Comparison of ENCODE assay signal across 9 cellular contexts in genomic region chr10:20855398-20856038, GRCh38. TPM values are rescaled to one million over a fixed set of nuclear protein-coding genes. Genes with fewer than 3 reads are reported as not detected.
DNase-seq lines count a peak whose midpoint lies in the region; ATAC-seq and TF ChIP-seq lines count a peak whose summit lies in the region.
"Had no signal": no experiment of that assay in that cellular context is flagged by ENCODE, and none has a peak within 500 bp of the region (broad histone marks: within the 10 kb centered on the region; RNA-seq: fewer than 3 reads in every experiment).

No MANE protein-coding gene starts in this region.

- no peak overlapping the region for H3K23ac ChIP-seq in H9 (ENCODE audit: insufficient read length, low read depth, low read length)

- H3K23me2 ChIP-seq in H9 (ENCODE audit: insufficient read length, low read depth, low read length, poor library complexity, severe bottlenecking): no peaks in the 10 kb centered on the region

- DNase-seq in AG04450 (ENCODE audit: low read depth, low spot score) (peak; percentile 1), H9 (no peak), SK-MEL-5 (ENCODE audit: low read depth, low spot score) (peak; percentile 24), hepatocyte (ENCODE audit: low spot score) (peak; percentile 34), T-helper 9 cell (no peak), DMS79 treated with DMSO at 0.1 percent for 48 hours (lab: John Stamatoyannopoulos, UW) (no peak)
- DNase-seq in CD8-positive, alpha-beta T cell: no peak
- DNase-seq: activated CD4-positive, alpha-beta T cell treated with anti-CD3 and anti-CD28 coated beads, Interleukin-2, amount 50 U/mL, for 48 hours had no signal

- POLR2A ChIA-PET in AG04450 (lab: Yijun Ruan, JAX): interaction anchor here (0.7 kb wide), 1 partner anchor 88 kb away, joined by 3 read pairs; no protein-coding TSS in a partner anchor
- POLR2A ChIA-PET in CD8-positive, alpha-beta T cell (lab: Charles Lee): no interaction called here

- H3K27ac ChIP-seq in AG04450 (ENCODE audit: low read depth, low read length): no peak overlapping the region
- H3K27ac ChIP-seq in H9 (ENCODE audit: insufficient read length, low read depth, low read length): no peak overlapping the region
- H3K27ac ChIP-seq in hepatocyte: no peak overlapping the region
- no peak overlapping the region for H3K27ac ChIP-seq in CD8-positive, alpha-beta T cell (ENCODE audit: low read depth, low read length)

- TF ChIP-seq CTCF in AG04450 (IDR thresholded peaks at IDR 0.05; ENCODE audit: low read depth, low read length) (peak; percentile 53), H9 (conservative IDR thresholded peaks at IDR 0.05) (peak; percentile 66), hepatocyte (IDR thresholded peaks at IDR 0.05; ENCODE audit: poor library complexity) (peak; percentile 68)
- no peak for TF ChIP-seq CTCF in CD8-positive, alpha-beta T cell (IDR thresholded peaks at IDR 0.05)

- H3K4me3 Mint-ChIP-seq in H9: no peak overlapping the region
- H3K4me3 Mint-ChIP-seq in CD8-positive, alpha-beta T cell: no peak overlapping the region

- H3K14ac ChIP-seq in H9 (ENCODE audit: insufficient read depth, low read length): no peak overlapping the region

- H4K20me1 ChIP-seq in H9 (ENCODE audit: control insufficient read depth, insufficient read depth, insufficient read length) (no peaks in the 10 kb centered on the region), hepatocyte (ENCODE audit: insufficient read depth, poor library complexity, severe bottlenecking) (no peaks in the 10 kb centered on the region)

- peaks cover 0 to 8% (median 0%) of the 10 kb centered on the region in 3 experiments; a peak in 2 of 7 replicates for H3K36me3 Mint-ChIP-seq in H9 (ENCODE audit: insufficient read depth in 1 of 3, low read depth in 3 of 3)
- H3K36me3 Mint-ChIP-seq in CD8-positive, alpha-beta T cell: no peaks in the 10 kb centered on the region

- no peak overlapping the region for H4K8ac ChIP-seq in H9 (replicated peaks; ENCODE audit: insufficient read length, low read depth, low read length)

- H3K4me3 ChIP-seq in AG04450 (ENCODE audit: low read depth, low read length): no peak overlapping the region
- H3K4me3 ChIP-seq in hepatocyte: no peak overlapping the region
- no peak overlapping the region for H3K4me3 ChIP-seq in CD8-positive, alpha-beta T cell (ENCODE audit: low read depth, low read length)

- H2BK15ac ChIP-seq in H9 (ENCODE audit: low read depth, low read length): no peak overlapping the region

- H3K4me1 ChIP-seq in H9 (ENCODE audit: insufficient read depth, low read length) (no peaks in the 10 kb centered on the region), hepatocyte (ENCODE audit: insufficient read depth) (no peaks in the 10 kb centered on the region)
- no peaks in the 10 kb centered on the region for H3K4me1 ChIP-seq in CD8-positive, alpha-beta T cell (ENCODE audit: insufficient read depth, low read length)

- no peaks in the 10 kb centered on the region for H3K27me3 Mint-ChIP-seq in H9 (ENCODE audit: low read depth)
- H3K27me3 Mint-ChIP-seq in CD8-positive, alpha-beta T cell (ENCODE audit: low read depth): no peaks in the 10 kb centered on the region

- H3K79me1 ChIP-seq in H9 (ENCODE audit: insufficient read depth, low read depth, low read length, poor library complexity, severe bottlenecking): no peaks in the 10 kb centered on the region

- H3K9me2 ChIP-seq in hepatocyte (replicated peaks; ENCODE audit: insufficient read depth): no peaks in the 10 kb centered on the region

- H3K18ac ChIP-seq in H9 (ENCODE audit: insufficient read length, low read depth, low read length): no peak overlapping the region

- H2AK5ac ChIP-seq in H9 (ENCODE audit: insufficient read length, low read length): no peak overlapping the region

- H3K9me3 ChIP-seq in AG04450 (ENCODE audit: control insufficient read depth, insufficient read depth, low read length) (no peaks in the 10 kb centered on the region), H9 (ENCODE audit: control insufficient read depth, low read depth, low read length) (no peaks in the 10 kb centered on the region), hepatocyte (ENCODE audit: low read depth) (no peaks in the 10 kb centered on the region)
- no peaks in the 10 kb centered on the region for H3K9me3 ChIP-seq in CD8-positive, alpha-beta T cell (ENCODE audit: low read length)

- H2BK5ac ChIP-seq in H9 (ENCODE audit: insufficient read length, low read length): no peak overlapping the region

- in situ Hi-C loops in SK-MEL-5 (cut with HindIII; ENCODE audit: low pct_unique_long_range_greater_than_20kb, low sequenced_read_pairs): no loop called here

- H3T11ph ChIP-seq in H9 (ENCODE audit: low read length): no peak overlapping the region

- no peak overlapping the region for H2BK120ac ChIP-seq in H9 (ENCODE audit: low read depth, low read length, poor library complexity, severe bottlenecking)

- H3K4me2 ChIP-seq in H9 (ENCODE audit: insufficient read depth, insufficient read length, low read length) (no peak overlapping the region), hepatocyte (peak overlapping the region; percentile 27)

- H3K79me2 ChIP-seq in H9 (ENCODE audit: insufficient read depth, low read length) (no peaks in the 10 kb centered on the region), hepatocyte (no peaks in the 10 kb centered on the region)

- no peak overlapping the region for H2BK12ac ChIP-seq in H9 (ENCODE audit: insufficient read length, low read depth, low read length)

- intact Hi-C loops in CD8-positive, alpha-beta T cell (cut with DNase I, micrococcal nuclease): loop anchor here in 1 of 2 experiments (5.0 kb wide), 1 partner anchor 1097 kb away; no protein-coding TSS in a partner anchor

- H3K4me1 Mint-ChIP-seq in H9: peaks cover 0 to 7% of the 10 kb centered on the region in 2 experiments; a peak in 2 of 4 replicates
- no peaks in the 10 kb centered on the region for H3K4me1 Mint-ChIP-seq in CD8-positive, alpha-beta T cell (ENCODE audit: low read depth)

- WGBS in H9 (ENCODE audit: extremely low coverage, insufficient read length, low lambda C conversion rate): no CpG with 5 or more reads among the region's 5 CpGs
- WGBS in hepatocyte (ENCODE audit: low lambda C conversion rate, missing lambda C conversion rate): 36% methylated on average over 5 of the region's 5 CpGs

- no peak overlapping the region for H3K56ac ChIP-seq in H9 (ENCODE audit: insufficient read length, low read depth, low read length)

- no peak overlapping the region for H2BK20ac ChIP-seq in H9 (ENCODE audit: low read depth, low read length, poor library complexity, severe bottlenecking)

- CTCF ChIA-PET in AG04450 (lab: Charles Lee): interaction anchor here (0.6 to 2.0 kb wide), 5 partner anchors 28 to 1444 kb away, joined by 3 to 17 read pairs (median 4); no protein-coding TSS in a partner anchor
- CTCF ChIA-PET in CD8-positive, alpha-beta T cell (lab: Charles Lee): interaction anchor here (0.7 kb wide), 1 partner anchor 978 kb away, joined by 3 read pairs; no protein-coding TSS in a partner anchor

- H3K27ac Mint-ChIP-seq in H9: no peak overlapping the region
- H3K27ac Mint-ChIP-seq in CD8-positive, alpha-beta T cell: no peak overlapping the region

- peaks cover 0 to 3% of the 10 kb centered on the region in 2 experiments; a peak in 2 of 5 replicates for H3K9me3 Mint-ChIP-seq in H9
- no peaks in the 10 kb centered on the region for H3K9me3 Mint-ChIP-seq in CD8-positive, alpha-beta T cell

- no peak for ATAC-seq in HG03159 (IDR thresholded peaks at IDR 0.05; ENCODE audit: unreplicated experiment)
- ATAC-seq in CD8-positive, alpha-beta T cell: no peak

- no peak overlapping the region for H3K9ac ChIP-seq in H9 (ENCODE audit: extremely low read depth, insufficient read length, low read length)

- H3K36me3 ChIP-seq in hepatocyte (replicated peaks; ENCODE audit: insufficient read depth, low read depth): no peaks in the 10 kb centered on the region
- H3K36me3 ChIP-seq in CD8-positive, alpha-beta T cell (ENCODE audit: insufficient read depth, low read length): no peaks in the 10 kb centered on the region

- H4K91ac ChIP-seq in H9 (ENCODE audit: insufficient read length, low read depth, low read length): no peak overlapping the region

- H4K5ac ChIP-seq in H9 (ENCODE audit: insufficient read length, low read depth, low read length): no peak overlapping the region

- H2AFZ ChIP-seq in H9 (ENCODE audit: low read length) (no peak overlapping the region), hepatocyte (no peak overlapping the region)

- H3K27me3 ChIP-seq in AG04450 (ENCODE audit: control insufficient read depth, insufficient read depth, low read length) (no peaks in the 10 kb centered on the region), H9 (ENCODE audit: insufficient read depth, low read length) (no peaks in the 10 kb centered on the region), hepatocyte (no peaks in the 10 kb centered on the region)
- H3K27me3 ChIP-seq in CD8-positive, alpha-beta T cell (ENCODE audit: insufficient read depth, low read length): no peaks in the 10 kb centered on the region

- no peak overlapping the region for H3K4ac ChIP-seq in H9 (ENCODE audit: low read depth, low read length)

RNA-seq across cellular contexts. Expression of gene NEBL, which starts 41.6 kb away (rescaled TPM):
- polyA plus RNA-seq in AG04450 (2011; rRNA removed) (0.04 and 0.10 TPM in 2 replicates), hepatocyte (6.3 and 9.9 TPM in 2 replicates)
- 0.04 and 0.05 TPM in 2 replicates for polyA minus RNA-seq in AG04450 (2011; rRNA and poly(A)+ RNA removed)
- total RNA-seq in H9 (2021) (20.4 and 20.9 TPM in 2 replicates), hepatocyte (8.5 and 12.3 TPM in 2 replicates)
- under 0.01 TPM in 1 of 2 replicates, not detected in the other for total RNA-seq in SK-MEL-5 (2014; rRNA removed; shearing (Covaris generic))
- polyA plus RNA-seq in SK-MEL-5 (2015; cell fraction: cytosol; rRNA removed): not detected in 2 replicates
- polyA plus RNA-seq in SK-MEL-5 (2015; cell fraction: nucleus; rRNA removed): 2.7 TPM in 1 of 2 replicates, not detected in the other
- total RNA-seq in CD8-positive, alpha-beta T cell: not detected

Comparison
In these comparisons a context has a peak if more than half of its experiments do, and no peak if none do; other contexts are left out.
1. DNase-seq: peak in AG04450 (single experiment), SK-MEL-5 (single experiment) and hepatocyte (single experiment); none in H9 (single experiment), CD8-positive, alpha-beta T cell (0 of 7), T-helper 9 cell (single experiment) and DMS79 treated with DMSO at 0.1 percent for 48 hours (single experiment).